Comparison of ENCODE assay signal across 1 cellular context in genomic region chr1:58652351-58653184, GRCh38.
TF ChIP-seq lines count a peak whose summit lies in the region.

No MANE protein-coding gene starts in this region.

TF ChIP-seq in GM12878, 131 proteins besides CTCF, POLR2A, EP300 and RAD21 (continued from another document):
- no peak for TF ChIP-seq ZNF592 (IDR thresholded peaks at IDR 0.05)
- TF ChIP-seq SMAD1 (IDR thresholded peaks at IDR 0.05; ENCODE audit: low read depth, partially characterized antibody) = no peak
- no peak for TF ChIP-seq NBN (IDR thresholded peaks at IDR 0.05)
- TF ChIP-seq HDGF (IDR thresholded peaks at IDR 0.05) = no peak
- TF ChIP-seq ZNF622 (IDR thresholded peaks at IDR 0.05) = no peak
- TF ChIP-seq, protein P1, sequence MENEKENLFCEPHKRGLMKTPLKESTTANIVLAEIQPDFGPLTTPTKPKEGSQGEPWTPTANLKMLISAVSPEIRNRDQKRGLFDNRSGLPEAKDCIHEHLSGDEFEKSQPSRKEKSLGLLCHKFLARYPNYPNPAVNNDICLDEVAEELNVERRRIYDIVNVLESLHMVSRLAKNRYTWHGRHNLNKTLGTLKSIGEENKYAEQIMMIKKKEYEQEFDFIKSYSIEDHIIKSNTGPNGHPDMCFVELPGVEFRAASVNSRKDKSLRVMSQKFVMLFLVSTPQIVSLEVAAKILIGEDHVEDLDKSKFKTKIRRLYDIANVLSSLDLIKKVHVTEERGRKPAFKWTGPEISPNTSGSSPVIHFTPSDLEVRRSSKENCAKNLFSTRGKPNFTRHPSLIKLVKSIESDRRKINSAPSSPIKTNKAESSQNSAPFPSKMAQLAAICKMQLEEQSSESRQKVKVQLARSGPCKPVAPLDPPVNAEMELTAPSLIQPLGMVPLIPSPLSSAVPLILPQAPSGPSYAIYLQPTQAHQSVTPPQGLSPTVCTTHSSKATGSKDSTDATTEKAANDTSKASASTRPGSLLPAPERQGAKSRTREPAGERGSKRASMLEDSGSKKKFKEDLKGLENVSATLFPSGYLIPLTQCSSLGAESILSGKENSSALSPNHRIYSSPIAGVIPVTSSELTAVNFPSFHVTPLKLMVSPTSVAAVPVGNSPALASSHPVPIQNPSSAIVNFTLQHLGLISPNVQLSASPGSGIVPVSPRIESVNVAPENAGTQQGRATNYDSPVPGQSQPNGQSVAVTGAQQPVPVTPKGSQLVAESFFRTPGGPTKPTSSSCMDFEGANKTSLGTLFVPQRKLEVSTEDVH (IDR thresholded peaks at IDR 0.05; ENCODE audit: low read depth, partially characterized antibody) = no peak
- TF ChIP-seq YY1 (IDR thresholded peaks at IDR 0.05; ENCODE audit: low read depth, low read length) = 0 out of 2 replicates have a peak, but pooled peaks have one; percentile 55
- no peak for TF ChIP-seq FOS (IDR thresholded peaks at IDR 0.05; ENCODE audit: borderline replicate concordance, extremely low read depth, insufficient read length)
- peak; percentile 97 for TF ChIP-seq SMC3 (IDR thresholded peaks at IDR 0.05; ENCODE audit: borderline replicate concordance, low read length)
- no peak for TF ChIP-seq ETV6 (conservative IDR thresholded peaks at IDR 0.05 in 1 of 2, IDR thresholded peaks at IDR 0.05 in 1 of 2; ENCODE audit: borderline replicate concordance in 1 of 2, low read depth in 1 of 2)
- no peak for TF ChIP-seq MYC (IDR thresholded peaks at IDR 0.05; ENCODE audit: insufficient read depth, insufficient read length, insufficient replicate concordance, low read length, severe bottlenecking)
- no peak for TF ChIP-seq BCLAF1 (IDR thresholded peaks at IDR 0.05)
- TF ChIP-seq ZNF217 (IDR thresholded peaks at IDR 0.05) = no peak
- TF ChIP-seq JUNB (IDR thresholded peaks at IDR 0.05) = no peak
- no peak for TF ChIP-seq ZNF207 (IDR thresholded peaks at IDR 0.05; ENCODE audit: borderline replicate concordance)
- no peak for TF ChIP-seq SREBF2 (IDR thresholded peaks at IDR 0.05; ENCODE audit: low read length)
- TF ChIP-seq TCF12 (IDR thresholded peaks at IDR 0.05; ENCODE audit: low read depth, low read length) = no peak
- TF ChIP-seq, protein P2, sequence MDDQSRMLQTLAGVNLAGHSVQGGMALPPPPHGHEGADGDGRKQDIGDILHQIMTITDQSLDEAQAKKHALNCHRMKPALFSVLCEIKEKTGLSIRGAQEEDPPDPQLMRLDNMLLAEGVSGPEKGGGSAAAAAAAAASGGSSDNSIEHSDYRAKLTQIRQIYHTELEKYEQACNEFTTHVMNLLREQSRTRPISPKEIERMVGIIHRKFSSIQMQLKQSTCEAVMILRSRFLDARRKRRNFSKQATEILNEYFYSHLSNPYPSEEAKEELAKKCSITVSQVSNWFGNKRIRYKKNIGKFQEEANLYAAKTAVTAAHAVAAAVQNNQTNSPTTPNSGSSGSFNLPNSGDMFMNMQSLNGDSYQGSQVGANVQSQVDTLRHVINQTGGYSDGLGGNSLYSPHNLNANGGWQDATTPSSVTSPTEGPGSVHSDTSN (IDR thresholded peaks at IDR 0.05; ENCODE audit: insufficient replicate concordance, low read depth, low read length) = no peak
- TF ChIP-seq IRF4 (IDR thresholded peaks at IDR 0.05; ENCODE audit: low read depth, low read length) = 0 out of 2 replicates have a peak, but pooled peaks have one; percentile 13
- no peak for TF ChIP-seq SUPT20H (IDR thresholded peaks at IDR 0.05; ENCODE audit: borderline replicate concordance, control insufficient read depth, low read depth, low read length)
